15 cellular contexts compared by ENCODE assay signal in genomic region chr12:54328595-54329337, GRCh38. TPM values are rescaled to one million over a fixed set of nuclear protein-coding genes. Genes with fewer than 3 reads are reported as not detected.
A peak's percentile ranks its signal among the peaks of the same experiment; 100 is the strongest.
DNase-seq lines count a peak whose midpoint lies in the region; ATAC-seq and TF ChIP-seq lines count a peak whose summit lies in the region.
"Had no signal": no experiment of that assay in that cellular context is flagged by ENCODE, and none has a peak within 500 bp of the region (broad histone marks: within the 10 kb centered on the region; RNA-seq: fewer than 3 reads in every experiment).

No MANE protein-coding gene starts in this region.

- H3K36me3 ChIP-seq in HEK293 (ENCODE audit: control insufficient read depth in 2 of 2, insufficient read depth in 1 of 2, low read length in 2 of 2): peaks cover 0 to 6% of the 10 kb centered on the region in 2 experiments; a peak in 2 of 3 replicates

- intact Hi-C loops in CD4-positive, alpha-beta T cell (cut with DNase I, micrococcal nuclease): no loop called here
- intact Hi-C loops in natural killer cell (cut with micrococcal nuclease): no loop called here

- peaks cover 20% of the 10 kb centered on the region for H3K36me3 Mint-ChIP-seq in CD4-positive, alpha-beta T cell (ENCODE audit: low read depth)
- H3K36me3 Mint-ChIP-seq in activated naive CD8-positive, alpha-beta T cell treated with anti-CD3 and anti-CD28 coated beads, Interleukin-2, amount 10 ng/mL, durations not matched to agents 7 days and 5 days: no peaks in the 10 kb centered on the region
- H3K36me3 Mint-ChIP-seq in natural killer cell: no peaks in the 10 kb centered on the region

- peaks cover 63% of the 10 kb centered on the region for H3K4me1 Mint-ChIP-seq in CD4-positive, alpha-beta T cell (ENCODE audit: low read depth)
- H3K4me1 Mint-ChIP-seq in activated naive CD8-positive, alpha-beta T cell treated with anti-CD3 and anti-CD28 coated beads, Interleukin-2, amount 10 ng/mL, durations not matched to agents 7 days and 5 days: peaks cover 42% of the 10 kb centered on the region
- H3K4me1 Mint-ChIP-seq in natural killer cell: peaks cover 40 to 63% of the 10 kb centered on the region in 2 donors

- ATAC-seq in CD4-positive, alpha-beta T cell (ENCODE audit: poor library complexity): no peak
- no peak for ATAC-seq in activated naive CD8-positive, alpha-beta T cell treated with anti-CD3 and anti-CD28 coated beads, Interleukin-2, amount 10 ng/mL, durations not matched to agents 7 days and 5 days (ENCODE audit: low read depth)
- no peak for ATAC-seq in natural killer cell
- ATAC-seq: left ventricle myocardium superior; stimulated activated naive CD8-positive, alpha-beta T cell treated with anti-CD3 and anti-CD28 coated beads, Interleukin-15, Interleukin-2, amounts not matched to agents 100 U/mL and 50 U/mL, for 24 hours had no signal

- peak overlapping the region; percentile 74 for H3K27ac Mint-ChIP-seq in CD4-positive, alpha-beta T cell
- peak overlapping the region; percentile 31 for H3K27ac Mint-ChIP-seq in activated naive CD8-positive, alpha-beta T cell treated with anti-CD3 and anti-CD28 coated beads, Interleukin-2, amount 10 ng/mL, durations not matched to agents 7 days and 5 days
- peak overlapping the region; percentile 72 to 86 for H3K27ac Mint-ChIP-seq in natural killer cell

- H3K9me3 ChIP-seq in CD4-positive, alpha-beta T cell (ENCODE audit: control insufficient read depth, low read length): no peaks in the 10 kb centered on the region
- no peaks in the 10 kb centered on the region for H3K9me3 ChIP-seq in HEK293 (ENCODE audit: control insufficient read depth, insufficient read depth, low read depth, low read length)

- CTCF ChIA-PET in CD4-positive, alpha-beta T cell (lab: Charles Lee): interaction anchor here (2.2 kb wide), 1 partner anchor 51 kb away, joined by 6 read pairs; no protein-coding TSS in a partner anchor
- CTCF ChIA-PET in HEK293 (lab: Yijun Ruan, JAX): interaction anchor here (0.6 to 5.8 kb wide), 8 partner anchors 7 to 172 kb away, joined by 3 to 69 read pairs (median 5); no protein-coding TSS in a partner anchor
- CTCF ChIA-PET in HEK293T (lab: Yijun Ruan, JAX): interaction anchor here (0.9 kb wide), 1 partner anchor 30 kb away, joined by 3 read pairs; no protein-coding TSS in a partner anchor

- H3K27me3 ChIP-seq in CD4-positive, alpha-beta T cell (ENCODE audit: control insufficient read depth, insufficient read depth, low read length): no peaks in the 10 kb centered on the region

- no peaks in the 10 kb centered on the region for H3K27me3 Mint-ChIP-seq in CD4-positive, alpha-beta T cell
- H3K27me3 Mint-ChIP-seq in activated naive CD8-positive, alpha-beta T cell treated with anti-CD3 and anti-CD28 coated beads, Interleukin-2, amount 10 ng/mL, durations not matched to agents 7 days and 5 days: no peaks in the 10 kb centered on the region
- H3K27me3 Mint-ChIP-seq in natural killer cell (ENCODE audit: low read depth in 2 of 2): no peaks in the 10 kb centered on the region

- POLR2A ChIA-PET in CD4-positive, alpha-beta T cell (lab: Charles Lee): interaction anchor here (1.2 to 2.8 kb wide), 2 partner anchors 30 to 49 kb away, joined by 5 to 8 read pairs; partner anchors contain the start of genes CBX5 and HNRNPA1
- POLR2A ChIA-PET in HEK293 (lab: Yijun Ruan, JAX) (interaction anchor here (1.3 to 1.7 kb wide), 3 partner anchors 12 to 49 kb away, joined by 3 to 6 read pairs (median 3); partner anchors contain the start of genes CBX5 and HNRNPA1), HEK293T (lab: Yijun Ruan, JAX) (interaction anchor here (1.7 kb wide), 1 partner anchor 48 kb away, joined by 5 read pairs; the partner anchor contains the start of genes CBX5 and HNRNPA1)
- POLR2A ChIA-PET in activated naive CD8-positive, alpha-beta T cell treated with anti-CD3 and anti-CD28 coated beads, Interleukin-2, amount 10 ng/mL, durations not matched to agents 7 days and 5 days (lab: Charles Lee): no interaction called here

- no peak overlapping the region for H3K4me3 ChIP-seq in HEK293 (ENCODE audit: low read depth, low read length)

- peak overlapping the region; percentile 80 for H3K4me3 Mint-ChIP-seq in CD4-positive, alpha-beta T cell
- no peak overlapping the region for H3K4me3 Mint-ChIP-seq in activated naive CD8-positive, alpha-beta T cell treated with anti-CD3 and anti-CD28 coated beads, Interleukin-2, amount 10 ng/mL, durations not matched to agents 7 days and 5 days
- no peak overlapping the region for H3K4me3 Mint-ChIP-seq in natural killer cell

- TF ChIP-seq CTCF in CD4-positive, alpha-beta T cell (IDR thresholded peaks at IDR 0.05): no peak
- TF ChIP-seq CTCF in HEK293 (tag by site-specific recombination; IDR thresholded peaks at IDR 0.05) (no peak), natural killer cell (IDR thresholded peaks at IDR 0.05) (no peak)

- H3K4me1 ChIP-seq in HEK293 (ENCODE audit: control insufficient read depth, insufficient read depth, low read length): no peaks in the 10 kb centered on the region; the same call in 1 of the 2 replicates

- no peak overlapping the region for H3K27ac ChIP-seq in CD4-positive, alpha-beta T cell (ENCODE audit: low read depth, low read length)
- no peak overlapping the region for H3K27ac ChIP-seq in HEK293 (ENCODE audit: extremely low read depth, low read depth, low read length)

- H3K9me3 Mint-ChIP-seq in CD4-positive, alpha-beta T cell: no peaks in the 10 kb centered on the region
- H3K9me3 Mint-ChIP-seq in activated naive CD8-positive, alpha-beta T cell treated with anti-CD3 and anti-CD28 coated beads, Interleukin-2, amount 10 ng/mL, durations not matched to agents 7 days and 5 days: no peaks in the 10 kb centered on the region
- H3K9me3 Mint-ChIP-seq in natural killer cell: no peaks in the 10 kb centered on the region

- no peak for DNase-seq in CD4-positive, alpha-beta T cell
- DNase-seq in activated naive CD8-positive, alpha-beta T cell treated with anti-CD3 and anti-CD28 coated beads, Interleukin-2, amount 10 ng/mL, durations not matched to agents 7 days and 5 days: no peak
- no peak for DNase-seq in natural killer cell
- DNase-seq in NCI-H2171 treated with DMSO at 0.1 percent for 48 hours (lab: John Stamatoyannopoulos, UW): no peak
- DNase-seq in NCI-H1092 (lab: John Stamatoyannopoulos, UW): no peak
- DNase-seq in HEK293T (ENCODE audit: extremely low spot score): no peak
- DNase-seq: COR-L47; head of caudate nucleus; left ventricle myocardium superior; NCI-H1694 treated with DMSO at 0.1 percent for 48 hours; stimulated activated CD4-positive, alpha-beta T cell treated with anti-CD3 and anti-CD28 coated beads, Interleukin-1b, Interleukin-23, amount 100 ng/mL, for 48 hours; stimulated activated naive CD8-positive, alpha-beta T cell treated with anti-CD3 and anti-CD28 coated beads, Interleukin-15, Interleukin-2, amounts not matched to agents 100 U/mL and 50 U/mL, for 24 hours had no signal

TF ChIP-seq in HEK293T, 16 proteins besides CTCF, POLR2A, EP300 and RAD21:
- TF ChIP-seq BHLHE40 (IDR thresholded peaks at IDR 0.05; ENCODE audit: borderline replicate concordance) (no peak), FOXA1 (IDR thresholded peaks at IDR 0.05) (no peak), LEF1 (IDR thresholded peaks at IDR 0.05; ENCODE audit: borderline replicate concordance) (no peak), FOXM1 (IDR thresholded peaks at IDR 0.05; ENCODE audit: borderline replicate concordance) (no peak), ELF4 (IDR thresholded peaks at IDR 0.05) (no peak), NFRKB (IDR thresholded peaks at IDR 0.05) (no peak), TARDBP (IDR thresholded peaks at IDR 0.05) (no peak), PKNOX1 (IDR thresholded peaks at IDR 0.05) (no peak)
TF ChIP-seq in HEK293T: peak in this region for 0.

RNA-seq across cellular contexts. Expression of gene COPZ1, which starts 3.8 kb away (rescaled TPM):
- total RNA-seq in CD4-positive, alpha-beta T cell: 10 to 100 TPM; 31.2 to 33.9 TPM
- 10 to 100 TPM; 93.1 to 94.6 TPM for total RNA-seq in activated naive CD8-positive, alpha-beta T cell treated with anti-CD3 and anti-CD28 coated beads, Interleukin-2, amount 10 ng/mL, durations not matched to agents 7 days and 5 days
- 10 to 100 TPM; 66.3 to 83.6 (median 79.7) TPM for total RNA-seq in natural killer cell

RNA-seq across cellular contexts. Expression of gene NFE2, which starts 28.0 kb away (rescaled TPM):
- total RNA-seq in CD4-positive, alpha-beta T cell: under 1 TPM in 1 of 2 experiments, not detected in 1; 0.20 TPM
- not detected for total RNA-seq in activated naive CD8-positive, alpha-beta T cell treated with anti-CD3 and anti-CD28 coated beads, Interleukin-2, amount 10 ng/mL, durations not matched to agents 7 days and 5 days
- 10 to 100 TPM in 1 of 3 donors, 1 to 10 TPM in 2; 2.0 to 15.4 (median 2.0) TPM for total RNA-seq in natural killer cell
- total RNA-seq: activated CD8-positive, alpha-beta memory T cell treated with anti-CD3 and anti-CD28 coated beads for 36 hours had no signal

RNA-seq across cellular contexts. Expression of gene GPR84, which starts 35.5 kb away (rescaled TPM):
- total RNA-seq in CD4-positive, alpha-beta T cell: under 1 TPM; 0.27 to 0.53 TPM
- total RNA-seq in activated naive CD8-positive, alpha-beta T cell treated with anti-CD3 and anti-CD28 coated beads, Interleukin-2, amount 10 ng/mL, durations not matched to agents 7 days and 5 days: under 1 TPM; 0.39 to 0.65 TPM
- 1 to 10 TPM in 1 of 3 donors, under 1 TPM in 2; 0.45 to 4.9 (median 0.59) TPM for total RNA-seq in natural killer cell
- total RNA-seq: H4, left ventricle myocardium superior had no signal

RNA-seq across cellular contexts. Expression of gene HNRNPA1, which starts 48.2 kb away (rescaled TPM):
- 1,000 to 10,000 TPM; 1,969 to 1,994 TPM for total RNA-seq in CD4-positive, alpha-beta T cell
- total RNA-seq in activated naive CD8-positive, alpha-beta T cell treated with anti-CD3 and anti-CD28 coated beads, Interleukin-2, amount 10 ng/mL, durations not matched to agents 7 days and 5 days: 1,000 to 10,000 TPM; 1,247 to 1,279 TPM
- 1,000 to 10,000 TPM; 1,172 to 1,525 (median 1,292) TPM for total RNA-seq in natural killer cell

RNA-seq across cellular contexts. Expression of gene CBX5, which starts 48.8 kb away (rescaled TPM):
- total RNA-seq in CD4-positive, alpha-beta T cell: 10 to 100 TPM; 38.8 to 38.9 TPM
- 100 to 1,000 TPM; 113 TPM for total RNA-seq in activated naive CD8-positive, alpha-beta T cell treated with anti-CD3 and anti-CD28 coated beads, Interleukin-2, amount 10 ng/mL, durations not matched to agents 7 days and 5 days
- total RNA-seq in natural killer cell: 10 to 100 TPM; 30.8 to 42.3 (median 36.5) TPM
